ENCODE assay signal across 12 cellular contexts in the genomic region with DNA sequence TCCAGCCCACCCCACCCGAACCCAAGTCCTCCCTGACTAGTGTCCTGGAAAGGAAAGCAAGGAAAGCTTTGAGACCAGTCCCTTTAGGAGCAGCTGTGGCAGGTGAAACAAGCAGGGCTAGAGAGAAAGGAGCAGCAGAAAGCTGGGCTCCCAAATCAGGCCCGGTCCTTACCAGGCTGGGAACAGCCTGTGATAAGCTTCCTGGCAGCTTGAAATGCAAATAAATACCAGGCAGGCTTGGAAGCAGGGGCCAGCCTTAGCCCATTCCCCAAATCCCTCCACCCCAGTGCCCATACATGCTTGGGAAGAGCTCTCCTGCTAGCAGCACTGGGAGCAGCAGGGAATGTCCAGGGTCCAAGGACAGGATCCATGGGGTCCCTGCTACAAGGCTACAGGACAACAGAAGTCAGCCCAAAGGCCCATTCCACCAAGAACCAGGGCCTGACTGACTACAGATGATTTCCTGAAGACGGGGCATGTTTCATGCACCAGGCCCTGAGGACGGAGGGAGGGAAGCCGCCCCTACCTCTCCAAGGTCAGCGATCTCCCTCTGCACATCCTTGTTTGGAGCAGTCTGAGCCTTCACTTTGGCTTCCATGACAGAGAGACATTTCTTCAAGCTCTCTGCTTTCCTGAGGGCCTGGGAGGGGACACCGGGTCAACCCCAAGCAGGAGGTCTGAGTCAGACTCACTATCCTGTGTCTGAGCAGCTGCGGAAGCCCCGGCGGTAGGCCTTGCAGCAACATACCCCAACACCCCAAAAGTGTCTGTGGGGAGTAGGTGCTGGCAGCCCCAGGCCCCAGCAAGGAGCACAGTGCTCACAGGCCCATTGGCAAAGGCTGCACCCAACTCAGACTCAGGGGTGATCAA. TPM values are rescaled to one million over a fixed set of nuclear protein-coding genes. Genes with fewer than 3 reads are reported as not detected.
DNase-seq lines count a peak whose midpoint lies in the region; ATAC-seq and TF ChIP-seq lines count a peak whose summit lies in the region.
"Had no signal": no experiment of that assay in that cellular context is flagged by ENCODE, and none has a peak within 500 bp of the region (broad histone marks: within the 10 kb centered on the region; RNA-seq: fewer than 3 reads in every experiment).

No MANE protein-coding gene starts in this region.

- H3K9me3 ChIP-seq in NT2/D1 (ENCODE audit: insufficient read depth, low read length) = no peaks in the 10 kb centered on the region
- H3K9me3 ChIP-seq in endodermal cell (ENCODE audit: control insufficient read depth, low read length) = no peaks in the 10 kb centered on the region
- H3K9me3 ChIP-seq: BE2C had no signal

- H3K9ac ChIP-seq in NT2/D1 (ENCODE audit: insufficient read length, low read depth) (peak overlapping the region; percentile 37), endodermal cell (ENCODE audit: extremely low read depth, low read length, poor library complexity, severe bottlenecking) (no peak overlapping the region)

- H3K36me3 ChIP-seq in NT2/D1 (ENCODE audit: insufficient read depth, insufficient read length, low read length) (peaks cover 80% of the 10 kb centered on the region), endodermal cell (ENCODE audit: control insufficient read depth, insufficient read depth, low read length) (peaks cover 72% of the 10 kb centered on the region)

- H3K4me1 Mint-ChIP-seq in natural killer cell = peaks cover 0 to 12% of the 10 kb centered on the region in 2 donors
- peaks cover 8 to 10% of the 10 kb centered on the region in 2 donors for H3K4me1 Mint-ChIP-seq in natural killer cell treated with Interleukin-12 subunit alpha and Interleukin-12 subunit beta and Interleukin-15 and Interleukin-18, amount 100 ng/mL, for 72 hours (ENCODE audit: low read depth in 2 of 2)
- H3K4me1 Mint-ChIP-seq in endodermal cell = peaks cover 6% of the 10 kb centered on the region

- H3K4me1 ChIP-seq in NT2/D1 (ENCODE audit: insufficient read depth, insufficient read length) = peaks cover 2% of the 10 kb centered on the region
- H3K4me1 ChIP-seq in endodermal cell (ENCODE audit: control insufficient read depth, insufficient read depth, low read length) = no peaks in the 10 kb centered on the region
- H3K4me1 ChIP-seq: BE2C had no signal

- H3K27me3 Mint-ChIP-seq in natural killer cell (ENCODE audit: low read depth in 2 of 2) = no peaks in the 10 kb centered on the region
- no peaks in the 10 kb centered on the region for H3K27me3 Mint-ChIP-seq in natural killer cell treated with Interleukin-12 subunit alpha and Interleukin-12 subunit beta and Interleukin-15 and Interleukin-18, amount 100 ng/mL, for 72 hours
- H3K27me3 Mint-ChIP-seq in endodermal cell (ENCODE audit: insufficient read depth) = no peaks in the 10 kb centered on the region
- H3K27me3 Mint-ChIP-seq: activated naive CD8-positive, alpha-beta T cell had no signal

- peak; percentile 35 for TF ChIP-seq CTCF in natural killer cell (IDR thresholded peaks at IDR 0.05)
- peak; percentile 34 for TF ChIP-seq CTCF in endodermal cell (conservative IDR thresholded peaks at IDR 0.05)

- no peak for DNase-seq in natural killer cell
- DNase-seq in natural killer cell treated with Interleukin-12 subunit alpha and Interleukin-12 subunit beta and Interleukin-15 and Interleukin-18, amount 100 ng/mL, for 72 hours (ENCODE audit: low spot score) = no peak
- DNase-seq in NT2/D1 (ENCODE audit: low read depth, low spot score) = no peak
- DNase-seq in endodermal cell = no peak
- no peak for DNase-seq in NCI-H1694 (lab: John Stamatoyannopoulos, UW)
- no peak for DNase-seq in kidney glomerular epithelial cell (lab: John Stamatoyannopoulos, UW)
- no peak for DNase-seq in NCI-H146 treated with DMSO at 0.1 percent for 48 hours (lab: John Stamatoyannopoulos, UW; ENCODE audit: unreplicated experiment)
- DNase-seq: cerebellar nuclear complex, SIG-M5 had no signal

- H3K27ac ChIP-seq in endodermal cell (ENCODE audit: low read depth, low read length) = no peak overlapping the region

- intact Hi-C loops in natural killer cell (cut with micrococcal nuclease) = no loop called here

- H3K4me3 Mint-ChIP-seq in natural killer cell (no peak overlapping the region), endodermal cell (no peak overlapping the region)
- no peak overlapping the region for H3K4me3 Mint-ChIP-seq in natural killer cell treated with Interleukin-12 subunit alpha and Interleukin-12 subunit beta and Interleukin-15 and Interleukin-18, amount 100 ng/mL, for 72 hours
- H3K4me3 Mint-ChIP-seq: activated naive CD8-positive, alpha-beta T cell had no signal

- H3K4me3 ChIP-seq in NT2/D1 (ENCODE audit: insufficient read length, low read depth) = no peak overlapping the region
- no peak overlapping the region for H3K4me3 ChIP-seq in endodermal cell (ENCODE audit: low read length)

- no peaks in the 10 kb centered on the region for H3K27me3 ChIP-seq in NT2/D1 (ENCODE audit: insufficient read depth, insufficient read length)
- no peaks in the 10 kb centered on the region for H3K27me3 ChIP-seq in endodermal cell (ENCODE audit: control insufficient read depth, insufficient read depth, low read length, poor library complexity, severe bottlenecking)
- H3K27me3 ChIP-seq: BE2C had no signal

- no peak for ATAC-seq in natural killer cell
- no peak for ATAC-seq in natural killer cell treated with Interleukin-12 subunit alpha and Interleukin-12 subunit beta and Interleukin-15 and Interleukin-18, amount 100 ng/mL, for 72 hours
- no peak for ATAC-seq in HG03280 (IDR thresholded peaks at IDR 0.05; ENCODE audit: unreplicated experiment)

- H3K9me3 Mint-ChIP-seq in natural killer cell (no peaks in the 10 kb centered on the region), endodermal cell (no peaks in the 10 kb centered on the region)
- H3K9me3 Mint-ChIP-seq in natural killer cell treated with Interleukin-12 subunit alpha and Interleukin-12 subunit beta and Interleukin-15 and Interleukin-18, amount 100 ng/mL, for 72 hours = no peaks in the 10 kb centered on the region

- no peaks in the 10 kb centered on the region for H3K36me3 Mint-ChIP-seq in natural killer cell
- no peaks in the 10 kb centered on the region for H3K36me3 Mint-ChIP-seq in natural killer cell treated with Interleukin-12 subunit alpha and Interleukin-12 subunit beta and Interleukin-15 and Interleukin-18, amount 100 ng/mL, for 72 hours
- H3K36me3 Mint-ChIP-seq in endodermal cell (ENCODE audit: low read depth) = peaks cover 71% of the 10 kb centered on the region

- H3K27ac Mint-ChIP-seq in natural killer cell = no peak overlapping the region
- no peak overlapping the region for H3K27ac Mint-ChIP-seq in natural killer cell treated with Interleukin-12 subunit alpha and Interleukin-12 subunit beta and Interleukin-15 and Interleukin-18, amount 100 ng/mL, for 72 hours
- H3K27ac Mint-ChIP-seq in endodermal cell = peak overlapping the region; percentile 81
- H3K27ac Mint-ChIP-seq: activated naive CD8-positive, alpha-beta T cell had no signal

- 91 to 95% methylated on average over 6 to 10 of the region's 10 CpGs for WGBS in endodermal cell (ENCODE audit: insufficient coverage in 1 of 2, insufficient read length in 1 of 2), 2 experiments

RNA-seq across cellular contexts. Expression of gene EXOSC6, which starts 2.6 kb away (rescaled TPM):
- total RNA-seq in natural killer cell (10 to 100 TPM; 26.4 to 27.6 (median 27.3) TPM), endodermal cell (10 to 100 TPM; 31.1 to 33.6 TPM)
- 10 to 100 TPM; 29.0 to 57.0 TPM for total RNA-seq in natural killer cell treated with Interleukin-12 subunit alpha and Interleukin-12 subunit beta and Interleukin-15 and Interleukin-18, amount 100 ng/mL, for 72 hours
- polyA plus RNA-seq in endodermal cell (2013, experiment 1 of 2) = 18.8 TPM
- 17.6 TPM for polyA plus RNA-seq in endodermal cell (2013, experiment 2 of 2)

RNA-seq across cellular contexts. Expression of gene AARS1, which starts 35.0 kb away (rescaled TPM):
- total RNA-seq in natural killer cell (10 to 100 TPM; 19.8 to 29.9 (median 26.1) TPM), endodermal cell (100 to 1,000 TPM; 132 to 143 TPM)
- 100 to 1,000 TPM; 109 to 130 TPM for total RNA-seq in natural killer cell treated with Interleukin-12 subunit alpha and Interleukin-12 subunit beta and Interleukin-15 and Interleukin-18, amount 100 ng/mL, for 72 hours
- polyA plus RNA-seq in endodermal cell (2013, experiment 1 of 2) = 105 TPM
- polyA plus RNA-seq in endodermal cell (2013, experiment 2 of 2) = 82.2 TPM

RNA-seq across cellular contexts. Expression of gene DDX19B, which starts 44.7 kb away (rescaled TPM):
- total RNA-seq in natural killer cell = 10 to 100 TPM; 39.9 to 52.6 (median 48.8) TPM
- 10 to 100 TPM; 34.6 to 42.3 TPM for total RNA-seq in natural killer cell treated with Interleukin-12 subunit alpha and Interleukin-12 subunit beta and Interleukin-15 and Interleukin-18, amount 100 ng/mL, for 72 hours
- 10 to 100 TPM; 39.2 to 43.5 TPM for total RNA-seq in endodermal cell
- polyA plus RNA-seq in endodermal cell (2013, experiment 1 of 2) = 46.2 TPM
- 46.4 TPM for polyA plus RNA-seq in endodermal cell (2013, experiment 2 of 2)
